Comparison of ENCODE assay signal across 9 cellular contexts in genomic region chr19:48418317-48419064, GRCh38. TPM values are rescaled to one million over a fixed set of nuclear protein-coding genes. Genes with fewer than 3 reads are reported as not detected.
DNase-seq lines count a peak whose midpoint lies in the region; ATAC-seq, FAIRE-seq and TF ChIP-seq lines count a peak whose summit lies in the region.
"Had no signal": no experiment of that assay in that cellular context is flagged by ENCODE, and none has a peak within 500 bp of the region (broad histone marks: within the 10 kb centered on the region; RNA-seq: fewer than 3 reads in every experiment).

No MANE protein-coding gene starts in this region.

- no peak for TF ChIP-seq CTCF in endothelial cell (IDR thresholded peaks at IDR 0.05; ENCODE audit: unreplicated experiment)
- no peak for TF ChIP-seq CTCF in ovary (IDR thresholded peaks at IDR 0.05)

- H3K4me1 Mint-ChIP-seq in endothelial cell (ENCODE audit: unreplicated experiment), result peaks cover 4% of the 10 kb centered on the region

- H3K9me3 ChIP-seq in SK-N-MC (ENCODE audit: low read depth, low read length) (no peaks in the 10 kb centered on the region), ovary (no peaks in the 10 kb centered on the region)
- H3K9me3 ChIP-seq: lower lobe of right lung had no signal

- FAIRE-seq in GM12891 (lab: Jason Lieb, UNC), result peak; percentile 20

- peak; percentile 34 for DNase-seq in AG08395 (ENCODE audit: low spot score)
- no peak for DNase-seq in GM12891 (ENCODE audit: insufficient read length, low spot score)
- no peak for DNase-seq in SK-N-MC (ENCODE audit: low read depth, low spot score)
- DNase-seq in endothelial cell (ENCODE audit: low spot score), result no peak
- no peak for DNase-seq in inferior parietal cortex (ENCODE audit: extremely low spot score)
- DNase-seq in ovary, result no peak
- DNase-seq: lower lobe of right lung had no signal

- H3K27ac ChIP-seq in SK-N-MC (0 out of 2 replicates have a peak overlapping the region, but pooled peaks have one; percentile 13), ovary (no peak overlapping the region)
- H3K27ac ChIP-seq: lower lobe of right lung had no signal

- H3K9ac ChIP-seq in SK-N-MC (ENCODE audit: insufficient read length), result no peak overlapping the region

- no peak overlapping the region for H3K4me3 ChIP-seq in SK-N-MC
- no peak overlapping the region for H3K4me3 ChIP-seq in ovary
- H3K4me3 ChIP-seq: lower lobe of right lung had no signal

- H3K9me3 Mint-ChIP-seq in endothelial cell (ENCODE audit: unreplicated experiment), result no peaks in the 10 kb centered on the region

- H3K36me3 Mint-ChIP-seq in endothelial cell (ENCODE audit: low read depth, unreplicated experiment), result peaks cover 5% of the 10 kb centered on the region

- H3K27me3 ChIP-seq in ovary, result no peaks in the 10 kb centered on the region

- 65 to 86% (median 85%) methylated on average over 6 of the region's 6 CpGs for WGBS in ovary, 3 donors

- TF ChIP-seq EP300 in ovary (IDR thresholded peaks at IDR 0.05), result no peak

- no peak for TF ChIP-seq POLR2A in GM12891 (IDR thresholded peaks at IDR 0.05; ENCODE audit: low read depth, low read length)
- no peak for TF ChIP-seq POLR2A in ovary (IDR thresholded peaks at IDR 0.05)

- intact Hi-C loops in ovary (cut with DNase I), result no loop called here

- H3K36me3 ChIP-seq in SK-N-MC (ENCODE audit: insufficient read depth, low read length) (no peaks in the 10 kb centered on the region), ovary (no peaks in the 10 kb centered on the region)
- H3K36me3 ChIP-seq: lower lobe of right lung had no signal

- H3K4me1 ChIP-seq in ovary (ENCODE audit: insufficient read depth), result no peaks in the 10 kb centered on the region
- H3K4me1 ChIP-seq: lower lobe of right lung had no signal

- no peak overlapping the region for H3K4me3 Mint-ChIP-seq in endothelial cell (ENCODE audit: unreplicated experiment)

- H3K27ac Mint-ChIP-seq in endothelial cell (ENCODE audit: unreplicated experiment), result peak overlapping the region; percentile 53

- H3K27me3 Mint-ChIP-seq in endothelial cell (ENCODE audit: unreplicated experiment), result peaks cover 6% of the 10 kb centered on the region

- ATAC-seq in HG02610 (IDR thresholded peaks at IDR 0.05; ENCODE audit: unreplicated experiment) (no peak), GM19351 (IDR thresholded peaks at IDR 0.05; ENCODE audit: unreplicated experiment) (no peak)

TF ChIP-seq in GM12891, 5 proteins besides CTCF, POLR2A, EP300 and RAD21:
- TF ChIP-seq SPI1 (IDR thresholded peaks at IDR 0.05; ENCODE audit: low read depth, low read length) (no peak), PAX5 (IDR thresholded peaks at IDR 0.05; ENCODE audit: insufficient read depth, low read length, severe bottlenecking) (no peak), POLR2AphosphoS5 (IDR thresholded peaks at IDR 0.05; ENCODE audit: low read depth, low read length) (no peak), POU2F2 (IDR thresholded peaks at IDR 0.05; ENCODE audit: low read depth, low read length) (no peak), TAF1 (IDR thresholded peaks at IDR 0.05; ENCODE audit: low read depth, low read length) (no peak)

RNA-seq across cellular contexts. Expression of gene GRIN2D, which starts 25.0 kb away (rescaled TPM):
- 0.40 TPM for polyA plus RNA-seq in GM12891 (2012; ENCODE audit: low read depth, missing spikeins)
- total RNA-seq in endothelial cell (ENCODE audit: unreplicated experiment), result 25.2 TPM
- total RNA-seq in ovary, result under 1 TPM in 6 of 7 donors, not detected in 1; 0.10 to 0.32 (median 0.18) TPM
- polyA plus RNA-seq in ovary, result under 1 TPM; 0.12 TPM

RNA-seq across cellular contexts. Expression of gene KDELR1, which starts 27.1 kb away (rescaled TPM):
- polyA plus RNA-seq in GM12891 (2012; ENCODE audit: low read depth, missing spikeins), result 42.8 TPM
- total RNA-seq in endothelial cell (ENCODE audit: unreplicated experiment) (325 TPM), ovary (100 to 1,000 TPM in 6 of 7 donors, 10 to 100 TPM in 1; 94.0 to 202 (median 170) TPM)
- 100 to 1,000 TPM; 180 to 333 TPM for polyA plus RNA-seq in ovary

RNA-seq across cellular contexts. Expression of gene GRWD1, which starts 27.3 kb away (rescaled TPM):
- polyA plus RNA-seq in GM12891 (2012; ENCODE audit: low read depth, missing spikeins), result 20.6 TPM
- 38.4 TPM for total RNA-seq in endothelial cell (ENCODE audit: unreplicated experiment)
- total RNA-seq in ovary, result 10 to 100 TPM; 16.5 to 41.9 (median 32.5) TPM
- 10 to 100 TPM in 1 of 2 donors, 1 to 10 TPM in 1; 9.5 to 14.8 TPM for polyA plus RNA-seq in ovary

RNA-seq across cellular contexts. Expression of gene KCNJ14, which starts 36.9 kb away (rescaled TPM):
- 0.41 TPM for polyA plus RNA-seq in GM12891 (2012; ENCODE audit: low read depth, missing spikeins)
- total RNA-seq in endothelial cell (ENCODE audit: unreplicated experiment), result 0.95 TPM
- total RNA-seq in ovary, result 1 to 10 TPM in 5 of 7 donors, under 1 TPM in 2; 0.48 to 2.2 (median 1.4) TPM
- under 1 TPM; 0.56 to 0.63 TPM for polyA plus RNA-seq in ovary

RNA-seq across cellular contexts. Expression of gene CYTH2, which starts 50.7 kb away (rescaled TPM):
- polyA plus RNA-seq in GM12891 (2012; ENCODE audit: low read depth, missing spikeins), result 21.6 TPM
- total RNA-seq in endothelial cell (ENCODE audit: unreplicated experiment) (165 TPM), ovary (10 to 100 TPM; 38.5 to 66.5 (median 49.4) TPM)
- 10 to 100 TPM; 27.6 to 58.2 TPM for polyA plus RNA-seq in ovary

Comparison
In these comparisons a context has a peak if more than half of its experiments do, and no peak if none do; other contexts are left out.
1. RNA of gene GRIN2D, which starts 25.0 kb away (total RNA-seq): 25.2 TPM in endothelial cell (single experiment); 0.10 to 0.32 TPM in ovary; every median in the first group is over 10 times any median in the second.